In genomic region chr14:101719045-101719645, GRCh38 we compare ENCODE assay signal across 2 cellular contexts.
TF ChIP-seq lines count a peak whose summit lies in the region.

No MANE protein-coding gene starts in this region.

TF ChIP-seq in GM23338, 12 proteins besides CTCF, POLR2A, EP300 and RAD21:
- no peak for TF ChIP-seq ZNF462 (CRISPR knock-in tag; IDR thresholded peaks at IDR 0.05)
- TF ChIP-seq JUNB (IDR thresholded peaks at IDR 0.05; ENCODE audit: unreplicated experiment) = no peak
- no peak for TF ChIP-seq ZNF114 (CRISPR knock-in tag; IDR thresholded peaks at IDR 0.05)
- no peak for TF ChIP-seq EZH2phosphoT487 (IDR thresholded peaks at IDR 0.05; ENCODE audit: unreplicated experiment)

TF ChIP-seq in WTC11, 78 proteins besides CTCF, POLR2A, EP300 and RAD21 (continued from another document):
- TF ChIP-seq ZNF281 (CRISPR knock-in tag; IDR thresholded peaks at IDR 0.05) = no peak
- TF ChIP-seq ATF6 (CRISPR knock-in tag; IDR thresholded peaks at IDR 0.05) = no peak
- TF ChIP-seq MXD4 (CRISPR knock-in tag; IDR thresholded peaks at IDR 0.05; ENCODE audit: borderline replicate concordance) = no peak
- no peak for TF ChIP-seq E2F5 (CRISPR knock-in tag; IDR thresholded peaks at IDR 0.05)
- no peak for TF ChIP-seq ZNF232 (CRISPR knock-in tag; IDR thresholded peaks at IDR 0.05)
- no peak for TF ChIP-seq MAX (CRISPR knock-in tag; IDR thresholded peaks at IDR 0.05)
- no peak for TF ChIP-seq SMAD4 (CRISPR knock-in tag; IDR thresholded peaks at IDR 0.05)
- no peak for TF ChIP-seq TEAD1 (CRISPR knock-in tag; IDR thresholded peaks at IDR 0.05)
- no peak for TF ChIP-seq ZNF138 (CRISPR knock-in tag; conservative IDR thresholded peaks at IDR 0.05)
- no peak for TF ChIP-seq ARID4B (CRISPR knock-in tag; IDR thresholded peaks at IDR 0.05; ENCODE audit: borderline replicate concordance)
- TF ChIP-seq CREB1 (CRISPR knock-in tag; IDR thresholded peaks at IDR 0.05) = no peak
- TF ChIP-seq SMAD3 (CRISPR knock-in tag; IDR thresholded peaks at IDR 0.05; ENCODE audit: borderline replicate concordance) = no peak
- no peak for TF ChIP-seq IRF2 (CRISPR knock-in tag; IDR thresholded peaks at IDR 0.05; ENCODE audit: borderline replicate concordance, low read depth)
- no peak for TF ChIP-seq SP1 (CRISPR knock-in tag; conservative IDR thresholded peaks at IDR 0.05)
